ENCODE assay signal across 8 cellular contexts in the genomic region with DNA sequence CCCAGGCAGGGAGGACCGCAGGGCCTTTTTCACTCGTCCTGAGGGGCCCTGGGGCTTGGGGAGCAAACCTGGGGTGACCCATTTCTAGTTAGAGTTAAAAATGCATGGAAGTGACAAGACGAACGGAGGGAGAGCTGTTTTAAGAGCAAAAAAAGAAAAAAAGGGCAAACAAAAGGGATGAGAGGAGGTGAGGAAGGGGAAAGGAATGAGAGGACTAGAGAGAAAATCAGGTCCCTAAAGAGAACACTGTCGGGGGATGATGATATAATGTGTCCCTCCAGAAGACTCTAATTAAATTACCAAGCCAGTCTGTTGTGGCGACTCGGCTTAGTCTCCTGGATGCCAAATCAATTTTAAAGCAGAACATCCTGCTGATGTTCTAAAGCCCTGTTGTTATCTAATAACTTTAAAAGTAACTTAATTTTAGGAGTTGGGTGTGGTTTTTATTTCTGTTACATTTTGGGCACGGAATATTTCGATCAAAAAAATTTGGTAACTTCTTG. TPM values are rescaled to one million over a fixed set of nuclear protein-coding genes. Genes with fewer than 3 reads are reported as not detected.
DNase-seq lines count a peak whose midpoint lies in the region; ATAC-seq, FAIRE-seq and TF ChIP-seq lines count a peak whose summit lies in the region.

No MANE protein-coding gene starts in this region.

- intact Hi-C loops in ascending aorta (cut with DNase I) = loop anchor here (1.0 to 5.0 kb wide), 4 partner anchors 18 to 510 kb away; a partner anchor contains a TSS
- intact Hi-C loops in aorta (cut with DNase I) = loop anchor here (1.0 to 10.0 kb wide), 8 partner anchors 55 to 510 kb away; a partner anchor contains a TSS

- no peaks in the 10 kb centered on the region for H3K9me3 ChIP-seq in A549
- H3K9me3 ChIP-seq in ascending aorta = no peaks in the 10 kb centered on the region
- no peaks in the 10 kb centered on the region for H3K9me3 ChIP-seq in aorta (ENCODE audit: control insufficient read depth, low read length)

- 2% methylated on average over 9 of the region's 9 CpGs for WGBS in A549 (ENCODE audit: missing lambda C conversion rate)
- 1 to 2% methylated on average over 9 of the region's 9 CpGs for WGBS in aorta, 2 donors

- no peaks in the 10 kb centered on the region for H3K27me3 ChIP-seq in ascending aorta
- no peaks in the 10 kb centered on the region for H3K27me3 ChIP-seq in aorta (ENCODE audit: control insufficient read depth in 1 of 2, insufficient read depth in 2 of 2, low read length in 1 of 2)

- ATAC-seq in A549 (no peak), aorta (ENCODE audit: low FRiP score) (no peak)

- no peak for TF ChIP-seq EP300 in A549 (IDR thresholded peaks at IDR 0.05)

- POLR2A ChIA-PET in A549 (lab: Yijun Ruan, JAX) = interaction anchor here (2.3 to 3.6 kb wide), 3 partner anchors 12 to 511 kb away, joined by 13 to 40 read pairs (median 25); a partner anchor contains a TSS

- TF ChIP-seq CTCF in A549 (IDR thresholded peaks at IDR 0.05) = no peak; the same call in 2 of the 3 replicates
- TF ChIP-seq CTCF in HFF-Myc (IDR thresholded peaks at IDR 0.05; ENCODE audit: low read depth, low read length, missing control alignments) = peak; percentile 19
- no peak for TF ChIP-seq CTCF in ascending aorta (IDR thresholded peaks at IDR 0.05)

- CTCF ChIA-PET in A549 (lab: Yijun Ruan, JAX) = interaction anchor here (0.9 to 5.2 kb wide), 8 partner anchors 9 to 171 kb away, joined by 3 to 31 read pairs (median 4); no protein-coding TSS in a partner anchor

- FAIRE-seq in A549 (lab: Jason Lieb, UNC) = no peak

- H3K27ac ChIP-seq in A549 (peak overlapping the region; percentile 95 to 100), ascending aorta (peak overlapping the region; percentile 92 to 97), aorta (ENCODE audit: low read depth in 1 of 2, low read length in 2 of 2) (peak overlapping the region; percentile 65 to 91)

- peak overlapping the region; percentile 84 for H3K4me2 ChIP-seq in A549

- TF ChIP-seq RAD21 in A549 (conservative IDR thresholded peaks at IDR 0.05 in 1 of 2, IDR thresholded peaks at IDR 0.05 in 1 of 2) = no peak; a peak in 1 of 5 replicates

- no peak for TF ChIP-seq POLR2A in A549 (IDR thresholded peaks at IDR 0.05; ENCODE audit: low read length)

- H3K4me1 ChIP-seq in A549 (peaks cover 37% of the 10 kb centered on the region), ascending aorta (peaks cover 6 to 15% of the 10 kb centered on the region in 2 donors), aorta (ENCODE audit: control insufficient read depth in 1 of 2, insufficient read depth in 2 of 2, low read length in 2 of 2) (peaks cover 0 to 11% of the 10 kb centered on the region in 2 donors)

- DNase-seq in A549 (ENCODE audit: low read depth in 1 of 2, low spot score in 1 of 2) (no peak), HFF-Myc (ENCODE audit: extremely low read depth, low read depth) (no peak), ascending aorta (ENCODE audit: low spot score in 2 of 2) (no peak), lung microvascular endothelial cell (ENCODE audit: low read depth in 2 of 2) (peak; percentile 17 to 20), aorta (no peak), foreskin melanocyte (no peak), NCI-H128 (lab: John Stamatoyannopoulos, UW; ENCODE audit: unreplicated experiment) (no peak)
- DNase-seq in NK-92 treated with Interleukin-12 subunit alpha and Interleukin-12 subunit beta, amount 100 ng/mL, for 24 hours (lab: John Stamatoyannopoulos, UW) = no peak

- H3K36me3 ChIP-seq in ascending aorta (no peaks in the 10 kb centered on the region), aorta (ENCODE audit: control insufficient read depth in 1 of 2, insufficient read depth in 2 of 2, low read length in 1 of 2) (no peaks in the 10 kb centered on the region)

- H3K4me3 ChIP-seq in A549 = peak overlapping the region; percentile 89
- H3K4me3 ChIP-seq in HFF-Myc (replicated peaks; ENCODE audit: low read depth, low read length) = peak overlapping the region; percentile 78
- H3K4me3 ChIP-seq in ascending aorta = peak overlapping the region; percentile 85 to 93
- peak overlapping the region; percentile 81 to 88 for H3K4me3 ChIP-seq in aorta (ENCODE audit: low read length in 2 of 2)

TF ChIP-seq in A549, 52 proteins besides CTCF, POLR2A, EP300 and RAD21:
- no peak for TF ChIP-seq RFX5 (IDR thresholded peaks at IDR 0.05)
- TF ChIP-seq JUNB (IDR thresholded peaks at IDR 0.05) = no peak
- TF ChIP-seq ESRRA (IDR thresholded peaks at IDR 0.05; ENCODE audit: borderline replicate concordance, low read length) = no peak
- no peak for TF ChIP-seq ZNF302 (CRISPR knock-in tag; IDR thresholded peaks at IDR 0.05)
- TF ChIP-seq CHD4 (IDR thresholded peaks at IDR 0.05; ENCODE audit: borderline replicate concordance) = no peak
- TF ChIP-seq, protein P1, sequence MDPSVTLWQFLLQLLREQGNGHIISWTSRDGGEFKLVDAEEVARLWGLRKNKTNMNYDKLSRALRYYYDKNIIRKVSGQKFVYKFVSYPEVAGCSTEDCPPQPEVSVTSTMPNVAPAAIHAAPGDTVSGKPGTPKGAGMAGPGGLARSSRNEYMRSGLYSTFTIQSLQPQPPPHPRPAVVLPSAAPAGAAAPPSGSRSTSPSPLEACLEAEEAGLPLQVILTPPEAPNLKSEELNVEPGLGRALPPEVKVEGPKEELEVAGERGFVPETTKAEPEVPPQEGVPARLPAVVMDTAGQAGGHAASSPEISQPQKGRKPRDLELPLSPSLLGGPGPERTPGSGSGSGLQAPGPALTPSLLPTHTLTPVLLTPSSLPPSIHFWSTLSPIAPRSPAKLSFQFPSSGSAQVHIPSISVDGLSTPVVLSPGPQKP (IDR thresholded peaks at IDR 0.05; ENCODE audit: low read depth, low read length) = no peak
- TF ChIP-seq, protein P2, sequence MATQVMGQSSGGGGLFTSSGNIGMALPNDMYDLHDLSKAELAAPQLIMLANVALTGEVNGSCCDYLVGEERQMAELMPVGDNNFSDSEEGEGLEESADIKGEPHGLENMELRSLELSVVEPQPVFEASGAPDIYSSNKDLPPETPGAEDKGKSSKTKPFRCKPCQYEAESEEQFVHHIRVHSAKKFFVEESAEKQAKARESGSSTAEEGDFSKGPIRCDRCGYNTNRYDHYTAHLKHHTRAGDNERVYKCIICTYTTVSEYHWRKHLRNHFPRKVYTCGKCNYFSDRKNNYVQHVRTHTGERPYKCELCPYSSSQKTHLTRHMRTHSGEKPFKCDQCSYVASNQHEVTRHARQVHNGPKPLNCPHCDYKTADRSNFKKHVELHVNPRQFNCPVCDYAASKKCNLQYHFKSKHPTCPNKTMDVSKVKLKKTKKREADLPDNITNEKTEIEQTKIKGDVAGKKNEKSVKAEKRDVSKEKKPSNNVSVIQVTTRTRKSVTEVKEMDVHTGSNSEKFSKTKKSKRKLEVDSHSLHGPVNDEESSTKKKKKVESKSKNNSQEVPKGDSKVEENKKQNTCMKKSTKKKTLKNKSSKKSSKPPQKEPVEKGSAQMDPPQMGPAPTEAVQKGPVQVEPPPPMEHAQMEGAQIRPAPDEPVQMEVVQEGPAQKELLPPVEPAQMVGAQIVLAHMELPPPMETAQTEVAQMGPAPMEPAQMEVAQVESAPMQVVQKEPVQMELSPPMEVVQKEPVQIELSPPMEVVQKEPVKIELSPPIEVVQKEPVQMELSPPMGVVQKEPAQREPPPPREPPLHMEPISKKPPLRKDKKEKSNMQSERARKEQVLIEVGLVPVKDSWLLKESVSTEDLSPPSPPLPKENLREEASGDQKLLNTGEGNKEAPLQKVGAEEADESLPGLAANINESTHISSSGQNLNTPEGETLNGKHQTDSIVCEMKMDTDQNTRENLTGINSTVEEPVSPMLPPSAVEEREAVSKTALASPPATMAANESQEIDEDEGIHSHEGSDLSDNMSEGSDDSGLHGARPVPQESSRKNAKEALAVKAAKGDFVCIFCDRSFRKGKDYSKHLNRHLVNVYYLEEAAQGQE (IDR thresholded peaks at IDR 0.05) = no peak

RNA-seq across cellular contexts. Expression of a gene that starts 1.1 kb away (rescaled TPM):
- polyA plus RNA-seq in A549 (2011; rRNA removed) = 80.0 and 85.4 TPM in 2 replicates
- polyA plus RNA-seq in A549 (2012; cell fraction: cytosol; rRNA removed) = 17.1 and 21.2 TPM in 2 replicates
- 11.7 and 18.0 TPM in 2 replicates for polyA plus RNA-seq in A549 (2012; cell fraction: nucleus; rRNA removed)
- 39.5 to 48.3 TPM (median 41.7 TPM) in 3 replicates for polyA plus RNA-seq in A549 (2017; fragmentation: RNase III; extraction: RNeasy Plus Mini Kit Qiagen cat#74134 plus additional on column Dnase treatment)
- polyA minus RNA-seq in A549 (2011; rRNA and poly(A)+ RNA removed) = 61.3 and 62.3 TPM in 2 replicates
- 49.6 TPM for total RNA-seq in ascending aorta
- total RNA-seq in lung microvascular endothelial cell = 48.6 and 62.3 TPM in 2 replicates
- 100 to 1,000 TPM in 1 of 2 donors, 10 to 100 TPM in 1; 88.3 to 129 TPM for total RNA-seq in aorta
- 10 to 100 TPM; 16.0 to 41.0 TPM for polyA plus RNA-seq in aorta

Comparison
In these comparisons a context has a peak if more than half of its experiments do, and no peak if none do; other contexts are left out.
1. DNase-seq: peak in lung microvascular endothelial cell (2 of 2); none in A549 (0 of 2), HFF-Myc (single experiment), ascending aorta (0 of 2), aorta (0 of 2), foreskin melanocyte (single experiment), NK-92 treated with Interleukin-12 subunit alpha and Interleukin-12 subunit beta, amount 100 ng/mL, for 24 hours (single experiment) and NCI-H128 (single experiment).
2. Peak in every context shown above with its lines, with median percentiles within 50 percentile points of each other: H3K27ac ChIP-seq and H3K4me3 ChIP-seq.